Comparison of ENCODE assay signal across 8 cellular contexts in genomic region chr12:120971299-120972180, GRCh38. TPM values are rescaled to one million over a fixed set of nuclear protein-coding genes. Genes with fewer than 3 reads are reported as not detected.
DNase-seq lines count a peak whose midpoint lies in the region; ATAC-seq, FAIRE-seq and TF ChIP-seq lines count a peak whose summit lies in the region.
"Had no signal": no experiment of that assay in that cellular context is flagged by ENCODE, and none has a peak within 500 bp of the region (broad histone marks: within the 10 kb centered on the region; RNA-seq: fewer than 3 reads in every experiment).

No MANE protein-coding gene starts in this region.

- H2AFZ ChIP-seq in OCI-LY3 (ENCODE audit: low read depth, low read length) = peak overlapping the region; percentile 82; the same call in 1 of the 2 replicates

- intact Hi-C loops in heart right ventricle (cut with DNase I) = loop anchor here (1.0 to 10.0 kb wide), 15 partner anchors 114 to 389 kb away; partner anchors contain the start of genes ACADS (in 5 of the 10), POP5 (in 4 of the 10), CABP1 (in 1 of the 10) and UNC119B (in 1 of the 10)

- no peaks in the 10 kb centered on the region for H3K9me3 ChIP-seq in OCI-LY3 (ENCODE audit: insufficient read depth, low read length)
- no peaks in the 10 kb centered on the region for H3K9me3 ChIP-seq in heart right ventricle

- WGBS in heart right ventricle, 2 donors = 33 to 35% methylated on average over 13 of the region's 13 CpGs

- H4K20me1 ChIP-seq in OCI-LY3 (ENCODE audit: insufficient read depth, low read length) = no peaks in the 10 kb centered on the region

- TF ChIP-seq CTCF in OCI-LY3 (IDR thresholded peaks at IDR 0.05; ENCODE audit: low read depth, low read length) = peak; percentile 83
- TF ChIP-seq CTCF in heart right ventricle (IDR thresholded peaks at IDR 0.05) = peak; percentile 44 to 83 (median 78)
- TF ChIP-seq CTCF in retinal pigment epithelial cell (conservative IDR thresholded peaks at IDR 0.05; ENCODE audit: low read depth, low read length) = peak; percentile 78

- peaks cover 5% of the 10 kb centered on the region for H3K4me1 Mint-ChIP-seq in activated naive CD8-positive, alpha-beta T cell treated with anti-CD3 and anti-CD28 coated beads for 36 hours

- DNase-seq in HuH-7 (ENCODE audit: low spot score) = peak; percentile 46
- DNase-seq in activated naive CD8-positive, alpha-beta T cell treated with anti-CD3 and anti-CD28 coated beads for 36 hours = peak; percentile 12
- DNase-seq in heart right ventricle = peak in 1 of 2 donors; percentile 34
- peak; percentile 10 for DNase-seq in retinal pigment epithelial cell (ENCODE audit: low read depth)

- peak overlapping the region; percentile 11; the same call in 1 of the 2 replicates for H3K9ac ChIP-seq in OCI-LY3 (ENCODE audit: low read length)

- no peak overlapping the region for H3K4me3 Mint-ChIP-seq in activated naive CD8-positive, alpha-beta T cell treated with anti-CD3 and anti-CD28 coated beads for 36 hours
- H3K4me3 Mint-ChIP-seq: activated naive CD8-positive, alpha-beta T cell had no signal

- no peaks in the 10 kb centered on the region for H3K36me3 Mint-ChIP-seq in activated naive CD8-positive, alpha-beta T cell treated with anti-CD3 and anti-CD28 coated beads for 36 hours
- H3K36me3 Mint-ChIP-seq: activated naive CD8-positive, alpha-beta T cell had no signal

- no peaks in the 10 kb centered on the region for H3K27me3 Mint-ChIP-seq in activated naive CD8-positive, alpha-beta T cell treated with anti-CD3 and anti-CD28 coated beads for 36 hours
- H3K27me3 Mint-ChIP-seq: activated naive CD8-positive, alpha-beta T cell had no signal

- H3K4me2 ChIP-seq in OCI-LY3 (ENCODE audit: low read length) = peak overlapping the region; percentile 57

- H3K36me3 ChIP-seq in OCI-LY3 (replicated peaks; ENCODE audit: low read depth, low read length) (no peaks in the 10 kb centered on the region), heart right ventricle (no peaks in the 10 kb centered on the region)

- H3K9me3 Mint-ChIP-seq in activated naive CD8-positive, alpha-beta T cell treated with anti-CD3 and anti-CD28 coated beads for 36 hours = no peaks in the 10 kb centered on the region

- FAIRE-seq in G401.6 (lab: Jason Lieb, UNC) = peak; percentile 97

- ATAC-seq in heart right ventricle (peak; percentile 57 to 87 (median 80)), HG02852 (IDR thresholded peaks at IDR 0.05; ENCODE audit: unreplicated experiment) (no peak)

- no peaks in the 10 kb centered on the region for H3K79me2 ChIP-seq in OCI-LY3 (ENCODE audit: low read length)

- no peak overlapping the region for H3K27ac Mint-ChIP-seq in activated naive CD8-positive, alpha-beta T cell treated with anti-CD3 and anti-CD28 coated beads for 36 hours
- H3K27ac Mint-ChIP-seq: activated naive CD8-positive, alpha-beta T cell had no signal

- H3K4me1 ChIP-seq in OCI-LY3 (ENCODE audit: low read length) (peaks cover 20% of the 10 kb centered on the region), heart right ventricle (peaks cover 0 to 3% (median 0%) of the 10 kb centered on the region in 9 donors)

- H3K27me3 ChIP-seq in OCI-LY3 (ENCODE audit: low read depth, low read length) = no peaks in the 10 kb centered on the region
- no peaks in the 10 kb centered on the region for H3K27me3 ChIP-seq in heart right ventricle

- H3K4me3 ChIP-seq in OCI-LY3 (ENCODE audit: low read length) (no peak overlapping the region), heart right ventricle (no peak overlapping the region), retinal pigment epithelial cell (ENCODE audit: low read length) (no peak overlapping the region)

- H3K27ac ChIP-seq in OCI-LY3 (ENCODE audit: low read length) = no peak overlapping the region
- no peak overlapping the region for H3K27ac ChIP-seq in heart right ventricle

RNA-seq across cellular contexts. Expression of gene HNF1A, which starts 6.8 kb away (rescaled TPM):
- not detected for total RNA-seq in activated naive CD8-positive, alpha-beta T cell treated with anti-CD3 and anti-CD28 coated beads for 36 hours
- total RNA-seq in heart right ventricle = not detected
- under 1 TPM in 1 of 2 donors, not detected in 1; 0.04 TPM for polyA plus RNA-seq in heart right ventricle

RNA-seq across cellular contexts. Expression of gene C12orf43, which starts 44.7 kb away (rescaled TPM):
- 10 to 100 TPM; 32.4 to 35.8 TPM for total RNA-seq in activated naive CD8-positive, alpha-beta T cell treated with anti-CD3 and anti-CD28 coated beads for 36 hours
- total RNA-seq in heart right ventricle = 10 to 100 TPM in 1 of 10 donors, 1 to 10 TPM in 9; 5.7 to 11.4 (median 8.2) TPM
- 10 to 100 TPM in 1 of 2 donors, 1 to 10 TPM in 1; 8.6 to 10.8 TPM for polyA plus RNA-seq in heart right ventricle
